Comparison of ENCODE assay signal across 17 cellular contexts in genomic region chr17:64596988-64597387, GRCh38.
"Had no signal": no experiment of that assay in that cellular context is flagged by ENCODE, and none has a peak within 500 bp of the region (broad histone marks: within the 10 kb centered on the region; RNA-seq: fewer than 3 reads in every experiment).

No MANE protein-coding gene starts in this region.

- DNase-seq: dermis blood vessel endothelial cell; effector memory CD4-positive, alpha-beta T cell; hypothalamus; left ventricle myocardium superior; lower lobe of right lung; naive thymus-derived CD8-positive, alpha-beta T cell; stimulated activated CD4-positive, alpha-beta T cell treated with anti-CD3 and anti-CD28 coated beads, Interleukin-12 subunit alpha, Interleukin-12 subunit beta, amount 100 ng/mL, for 4 hours; stimulated activated CD4-positive, alpha-beta T cell treated with anti-CD3 and anti-CD28 coated beads, Interleukin-1b, Interleukin-23, amount 100 ng/mL, for 48 hours; stimulated activated CD4-positive, alpha-beta T cell treated with anti-CD3 and anti-CD28 coated beads, Interleukin-4, amount 100 ng/mL, for 1 hour; stimulated activated CD8-positive, alpha-beta memory T cell treated with anti-CD3 and anti-CD28 coated beads, Interleukin-4, amount 100 ng/mL, for 48 hours; stimulated activated naive CD4-positive, alpha-beta T cell; stimulated activated naive CD8-positive, alpha-beta T cell treated with anti-CD3 and anti-CD28 coated beads, Interleukin-15, amount 100 ng/mL, for 72 hours; transverse colon; upper lobe of right lung had no signal

- H3K4me3 Mint-ChIP-seq: neural crest cell; stimulated activated naive CD8-positive, alpha-beta T cell treated with anti-CD3 and anti-CD28 coated beads, Interleukin-15, amount 100 ng/mL, for 72 hours had no signal

- H3K27me3 Mint-ChIP-seq: naive thymus-derived CD8-positive, alpha-beta T cell; progenitor cell of endocrine pancreas; stimulated activated naive CD8-positive, alpha-beta T cell treated with anti-CD3 and anti-CD28 coated beads, Interleukin-15, amount 100 ng/mL, for 72 hours had no signal

- H3K27ac Mint-ChIP-seq: progenitor cell of endocrine pancreas had no signal

- H3K9me3 Mint-ChIP-seq: naive thymus-derived CD8-positive, alpha-beta T cell; neural crest cell; stimulated activated naive CD8-positive, alpha-beta T cell treated with anti-CD3 and anti-CD28 coated beads, Interleukin-15, amount 100 ng/mL, for 72 hours had no signal

- ATAC-seq: left ventricle myocardium superior; lower lobe of right lung; naive thymus-derived CD8-positive, alpha-beta T cell; sciatic nerve; stimulated activated naive CD8-positive, alpha-beta T cell treated with anti-CD3 and anti-CD28 coated beads, Interleukin-15, amount 100 ng/mL, for 72 hours had no signal
